Comparison of ENCODE assay signal across 19 cellular contexts in genomic region chr11:126104420-126104819, GRCh38. TPM values are rescaled to one million over a fixed set of nuclear protein-coding genes. Genes with fewer than 3 reads are reported as not detected.
DNase-seq lines count a peak whose midpoint lies in the region; ATAC-seq and TF ChIP-seq lines count a peak whose summit lies in the region.
"Had no signal": no experiment of that assay in that cellular context is flagged by ENCODE, and none has a peak within 500 bp of the region (broad histone marks: within the 10 kb centered on the region; RNA-seq: fewer than 3 reads in every experiment).

No MANE protein-coding gene starts in this region.

- peaks cover 8% of the 10 kb centered on the region for H3K4me1 ChIP-seq in mesenchymal stem cell (ENCODE audit: control insufficient read depth, insufficient read depth, low read depth, low read length)
- H3K4me1 ChIP-seq: upper lobe of right lung had no signal

- H3K18ac ChIP-seq in mesenchymal stem cell (ENCODE audit: low read depth in 1 of 2, low read length in 2 of 2), result no peak overlapping the region

- H3K9me3 ChIP-seq in mesenchymal stem cell (ENCODE audit: control insufficient read depth, low read length), result no peaks in the 10 kb centered on the region
- H3K9me3 ChIP-seq: MG63, upper lobe of right lung had no signal

- H3K9ac ChIP-seq in mesenchymal stem cell (ENCODE audit: low read length), result no peak overlapping the region

- ATAC-seq in natural killer cell, result no peak
- ATAC-seq: activated T-cell treated with anti-CD3 and anti-CD28 coated beads, Interleukin-2, amount 50 U/mL, for 72 hours; GM12878; upper lobe of right lung had no signal

- no peak overlapping the region for H2AFZ ChIP-seq in mesenchymal stem cell (ENCODE audit: low read depth, low read length)

- intact Hi-C loops in natural killer cell (cut with micrococcal nuclease), result no loop called here

- H4K8ac ChIP-seq in mesenchymal stem cell (ENCODE audit: low read length), result no peak overlapping the region

- TF ChIP-seq CTCF in nephron (IDR thresholded peaks at IDR 0.05; ENCODE audit: unreplicated experiment in 3 of 3) (no peak), natural killer cell (IDR thresholded peaks at IDR 0.05) (no peak)

- no peak overlapping the region for H2BK15ac ChIP-seq in mesenchymal stem cell (ENCODE audit: low read depth, poor library complexity, severe bottlenecking)

- no peak overlapping the region for H2AK5ac ChIP-seq in mesenchymal stem cell (ENCODE audit: low read length, severe bottlenecking)

- H3K14ac ChIP-seq in mesenchymal stem cell (ENCODE audit: low read length in 2 of 2), result no peak overlapping the region

- no peak overlapping the region for H2BK5ac ChIP-seq in mesenchymal stem cell (ENCODE audit: low read depth, low read length, poor library complexity, severe bottlenecking)

- 16% methylated on average over 6 of the region's 6 CpGs for WGBS in mesenchymal stem cell

- H3K4me3 ChIP-seq in mesenchymal stem cell (ENCODE audit: insufficient read depth in 1 of 2, low read depth in 1 of 2, low read length in 2 of 2), result no peak overlapping the region
- H3K4me3 ChIP-seq: coronary artery, GM12878, MG63, upper lobe of right lung had no signal

- no peak overlapping the region for H3K4me2 ChIP-seq in mesenchymal stem cell (ENCODE audit: low read length, poor library complexity, severe bottlenecking)

- peak; percentile 18 for DNase-seq in NCI-H1092 (lab: John Stamatoyannopoulos, UW)
- no peak for DNase-seq in NCI-H1092 treated with DMSO at 0.1 percent for 48 hours (lab: John Stamatoyannopoulos, UW)
- DNase-seq in NCI-H1105 treated with DMSO at 0.1 percent for 48 hours (lab: John Stamatoyannopoulos, UW), result peak; percentile 52
- peak; percentile 27 for DNase-seq in SHP77 treated with DMSO at 0.1 percent for 48 hours (lab: John Stamatoyannopoulos, UW)
- DNase-seq in NCI-H128 (lab: John Stamatoyannopoulos, UW; ENCODE audit: unreplicated experiment), result no peak
- DNase-seq in natural killer cell, result no peak
- no peak for DNase-seq in mesenchymal stem cell
- DNase-seq: 8988T; activated CD4-positive, alpha-beta T cell treated with anti-CD3 and anti-CD28 coated beads, Interleukin-2, amount 10 ng/mL, durations not matched to agents 24 days and 14 days; activated T-cell treated with anti-CD3 and anti-CD28 coated beads, Interleukin-2, amount 50 U/mL, for 72 hours; amygdala; Calu3; MG63; upper lobe of right lung had no signal

- no peak overlapping the region for H3K27ac ChIP-seq in mesenchymal stem cell (ENCODE audit: low read length, poor library complexity, severe bottlenecking)
- H3K27ac ChIP-seq: coronary artery, HL-60, upper lobe of right lung had no signal

- H3K4me3 Mint-ChIP-seq in nephron (peak overlapping the region; percentile 10 to 37 (median 24)), natural killer cell (no peak overlapping the region)
- H3K4me3 Mint-ChIP-seq: activated CD4-positive, alpha-beta T cell treated with anti-CD3 and anti-CD28 coated beads, Interleukin-2, amount 10 ng/mL, durations not matched to agents 24 days and 14 days; activated T-cell treated with anti-CD3 and anti-CD28 coated beads, Interleukin-2, amount 50 U/mL, for 72 hours; memory B cell had no signal

- H3K9me3 Mint-ChIP-seq in nephron (no peaks in the 10 kb centered on the region), natural killer cell (no peaks in the 10 kb centered on the region)
- H3K9me3 Mint-ChIP-seq: activated CD4-positive, alpha-beta T cell treated with anti-CD3 and anti-CD28 coated beads, Interleukin-2, amount 10 ng/mL, durations not matched to agents 24 days and 14 days; activated T-cell treated with anti-CD3 and anti-CD28 coated beads, Interleukin-2, amount 50 U/mL, for 72 hours; memory B cell had no signal

- no peak overlapping the region for H3K4ac ChIP-seq in mesenchymal stem cell (ENCODE audit: low read depth in 1 of 2, low read length in 2 of 2)

- H3K4me1 Mint-ChIP-seq in nephron (peaks cover 81% of the 10 kb centered on the region), natural killer cell (no peaks in the 10 kb centered on the region)
- H3K4me1 Mint-ChIP-seq: activated CD4-positive, alpha-beta T cell treated with anti-CD3 and anti-CD28 coated beads, Interleukin-2, amount 10 ng/mL, durations not matched to agents 24 days and 14 days; memory B cell had no signal

- H3K23ac ChIP-seq in mesenchymal stem cell (ENCODE audit: low read length in 2 of 2), result no peak overlapping the region

- no peak overlapping the region for H4K91ac ChIP-seq in mesenchymal stem cell (ENCODE audit: low read length)

- no peak overlapping the region for H2BK12ac ChIP-seq in mesenchymal stem cell (ENCODE audit: low read length in 2 of 2)

- H3K27me3 ChIP-seq in mesenchymal stem cell (ENCODE audit: control insufficient read depth in 1 of 2, insufficient read depth in 1 of 2, low read length in 2 of 2), result peaks cover 0 to 44% of the 10 kb centered on the region in 2 experiments
- H3K27me3 ChIP-seq: MG63, upper lobe of right lung had no signal

- H3K36me3 ChIP-seq in mesenchymal stem cell (ENCODE audit: control insufficient read depth in 1 of 2, insufficient read depth in 2 of 2, low read depth in 1 of 2, low read length in 2 of 2), result no peaks in the 10 kb centered on the region
- H3K36me3 ChIP-seq: MG63, upper lobe of right lung had no signal

- H2BK120ac ChIP-seq in mesenchymal stem cell (ENCODE audit: low read depth, low read length), result no peak overlapping the region

- H3K79me1 ChIP-seq in mesenchymal stem cell (replicated peaks; ENCODE audit: low read length, poor library complexity, severe bottlenecking), result no peaks in the 10 kb centered on the region

- peak overlapping the region; percentile 88 to 92 (median 92) for H3K27ac Mint-ChIP-seq in nephron
- no peak overlapping the region for H3K27ac Mint-ChIP-seq in natural killer cell
- H3K27ac Mint-ChIP-seq: activated CD4-positive, alpha-beta T cell treated with anti-CD3 and anti-CD28 coated beads, Interleukin-2, amount 10 ng/mL, durations not matched to agents 24 days and 14 days; activated T-cell treated with anti-CD3 and anti-CD28 coated beads, Interleukin-2, amount 50 U/mL, for 72 hours; memory B cell had no signal

- H3K27me3 Mint-ChIP-seq in nephron (ENCODE audit: low read depth), result peaks cover 5% of the 10 kb centered on the region
- no peaks in the 10 kb centered on the region for H3K27me3 Mint-ChIP-seq in natural killer cell (ENCODE audit: low read depth in 2 of 2)
- H3K27me3 Mint-ChIP-seq: activated CD4-positive, alpha-beta T cell treated with anti-CD3 and anti-CD28 coated beads, Interleukin-2, amount 10 ng/mL, durations not matched to agents 24 days and 14 days had no signal

- no peaks in the 10 kb centered on the region for H3K36me3 Mint-ChIP-seq in nephron (ENCODE audit: low read depth)
- H3K36me3 Mint-ChIP-seq in natural killer cell, result no peaks in the 10 kb centered on the region
- H3K36me3 Mint-ChIP-seq: memory B cell had no signal

RNA-seq across cellular contexts. Expression of gene CDON, which starts 41.8 kb away (rescaled TPM):
- under 1 TPM in 2 of 3 donors, not detected in 1; 0.25 to 0.38 TPM for total RNA-seq in natural killer cell
- 1.3 TPM for polyA plus RNA-seq in mesenchymal stem cell (2013, experiment 1 of 2)
- polyA plus RNA-seq in mesenchymal stem cell (2013, experiment 2 of 2), result 1.1 TPM

Comparison
In these comparisons a context has a peak if more than half of its experiments do, and no peak if none do; other contexts are left out.
1. DNase-seq: peak in NCI-H1092 (single experiment), NCI-H1105 treated with DMSO at 0.1 percent for 48 hours (single experiment) and SHP77 treated with DMSO at 0.1 percent for 48 hours (single experiment); none in NCI-H1092 treated with DMSO at 0.1 percent for 48 hours (single experiment), NCI-H128 (single experiment), natural killer cell (single experiment) and mesenchymal stem cell (single experiment).
2. H3K27ac Mint-ChIP-seq: peak in nephron (3 of 3); none in natural killer cell (0 of 2).